In the genomic region with DNA sequence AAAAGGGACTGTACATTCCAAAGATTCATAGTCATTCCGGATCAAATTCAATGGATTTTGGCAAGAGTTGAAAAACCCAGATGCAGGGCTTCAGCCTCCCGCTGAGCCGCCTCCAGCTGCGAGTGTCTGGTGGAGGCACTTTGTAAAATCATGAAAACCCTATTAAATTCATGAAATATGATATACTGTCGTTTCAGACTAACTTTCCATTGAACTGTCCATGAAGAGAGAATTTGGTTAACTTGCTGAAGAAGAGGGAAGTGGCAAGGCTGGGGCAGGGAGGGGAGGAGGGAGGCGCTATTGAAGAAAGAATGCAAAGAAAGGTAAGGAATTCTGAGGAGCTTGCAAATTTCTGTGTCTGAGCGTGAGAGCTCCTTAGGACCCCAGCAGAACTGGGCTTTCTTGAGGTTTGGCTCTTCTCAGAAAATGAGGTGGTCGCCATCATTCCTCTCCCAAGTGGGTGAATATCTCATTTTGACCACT, we compare ENCODE assay signal across 1 cellular context.
TF ChIP-seq lines count a peak whose summit lies in the region.

No MANE protein-coding gene starts in this region.

TF ChIP-seq in HEK293, 187 proteins besides CTCF, POLR2A, EP300 and RAD21 (continued from another document and continues in another):
- TF ChIP-seq, protein P1, sequence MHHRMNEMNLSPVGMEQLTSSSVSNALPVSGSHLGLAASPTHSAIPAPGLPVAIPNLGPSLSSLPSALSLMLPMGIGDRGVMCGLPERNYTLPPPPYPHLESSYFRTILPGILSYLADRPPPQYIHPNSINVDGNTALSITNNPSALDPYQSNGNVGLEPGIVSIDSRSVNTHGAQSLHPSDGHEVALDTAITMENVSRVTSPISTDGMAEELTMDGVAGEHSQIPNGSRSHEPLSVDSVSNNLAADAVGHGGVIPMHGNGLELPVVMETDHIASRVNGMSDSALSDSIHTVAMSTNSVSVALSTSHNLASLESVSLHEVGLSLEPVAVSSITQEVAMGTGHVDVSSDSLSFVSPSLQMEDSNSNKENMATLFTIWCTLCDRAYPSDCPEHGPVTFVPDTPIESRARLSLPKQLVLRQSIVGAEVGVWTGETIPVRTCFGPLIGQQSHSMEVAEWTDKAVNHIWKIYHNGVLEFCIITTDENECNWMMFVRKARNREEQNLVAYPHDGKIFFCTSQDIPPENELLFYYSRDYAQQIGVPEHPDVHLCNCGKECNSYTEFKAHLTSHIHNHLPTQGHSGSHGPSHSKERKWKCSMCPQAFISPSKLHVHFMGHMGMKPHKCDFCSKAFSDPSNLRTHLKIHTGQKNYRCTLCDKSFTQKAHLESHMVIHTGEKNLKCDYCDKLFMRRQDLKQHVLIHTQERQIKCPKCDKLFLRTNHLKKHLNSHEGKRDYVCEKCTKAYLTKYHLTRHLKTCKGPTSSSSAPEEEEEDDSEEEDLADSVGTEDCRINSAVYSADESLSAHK (tag by site-specific recombination; IDR thresholded peaks at IDR 0.05), result peak; percentile 93
- TF ChIP-seq, protein P2, sequence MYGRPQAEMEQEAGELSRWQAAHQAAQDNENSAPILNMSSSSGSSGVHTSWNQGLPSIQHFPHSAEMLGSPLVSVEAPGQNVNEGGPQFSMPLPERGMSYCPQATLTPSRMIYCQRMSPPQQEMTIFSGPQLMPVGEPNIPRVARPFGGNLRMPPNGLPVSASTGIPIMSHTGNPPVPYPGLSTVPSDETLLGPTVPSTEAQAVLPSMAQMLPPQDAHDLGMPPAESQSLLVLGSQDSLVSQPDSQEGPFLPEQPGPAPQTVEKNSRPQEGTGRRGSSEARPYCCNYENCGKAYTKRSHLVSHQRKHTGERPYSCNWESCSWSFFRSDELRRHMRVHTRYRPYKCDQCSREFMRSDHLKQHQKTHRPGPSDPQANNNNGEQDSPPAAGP (tag by site-specific recombination; IDR thresholded peaks at IDR 0.05), result peak; percentile 28; the same call in 1 of the 2 replicates
- TF ChIP-seq IKZF3 (tag by site-specific recombination; IDR thresholded peaks at IDR 0.05), result peak; percentile 63
- TF ChIP-seq ZNF501 (tag by site-specific recombination; IDR thresholded peaks at IDR 0.05), result peak; percentile 54; the same call in 1 of the 2 replicates
- TF ChIP-seq YY2 (tag by site-specific recombination; IDR thresholded peaks at IDR 0.05), result no peak
- no peak for TF ChIP-seq SP3 (tag by site-specific recombination; IDR thresholded peaks at IDR 0.05)
- peak; percentile 72 for TF ChIP-seq BCL11B (tag by site-specific recombination; IDR thresholded peaks at IDR 0.05; ENCODE audit: low read depth)
- TF ChIP-seq ZNF404 (tag by site-specific recombination; IDR thresholded peaks at IDR 0.05), result no peak
- no peak for TF ChIP-seq SETDB1 (IDR thresholded peaks at IDR 0.05; ENCODE audit: insufficient read length, low read length)
- no peak for TF ChIP-seq ZNF560 (tag by site-specific recombination; IDR thresholded peaks at IDR 0.05; ENCODE audit: borderline replicate concordance)
- TF ChIP-seq, protein P3, sequence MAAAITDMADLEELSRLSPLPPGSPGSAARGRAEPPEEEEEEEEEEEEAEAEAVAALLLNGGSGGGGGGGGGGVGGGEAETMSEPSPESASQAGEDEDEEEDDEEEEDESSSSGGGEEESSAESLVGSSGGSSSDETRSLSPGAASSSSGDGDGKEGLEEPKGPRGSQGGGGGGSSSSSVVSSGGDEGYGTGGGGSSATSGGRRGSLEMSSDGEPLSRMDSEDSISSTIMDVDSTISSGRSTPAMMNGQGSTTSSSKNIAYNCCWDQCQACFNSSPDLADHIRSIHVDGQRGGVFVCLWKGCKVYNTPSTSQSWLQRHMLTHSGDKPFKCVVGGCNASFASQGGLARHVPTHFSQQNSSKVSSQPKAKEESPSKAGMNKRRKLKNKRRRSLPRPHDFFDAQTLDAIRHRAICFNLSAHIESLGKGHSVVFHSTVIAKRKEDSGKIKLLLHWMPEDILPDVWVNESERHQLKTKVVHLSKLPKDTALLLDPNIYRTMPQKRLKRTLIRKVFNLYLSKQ (tag by site-specific recombination; IDR thresholded peaks at IDR 0.05; ENCODE audit: borderline replicate concordance), result no peak
- TF ChIP-seq ZNF785 (tag by site-specific recombination; IDR thresholded peaks at IDR 0.05), result no peak
- peak; percentile 79 for TF ChIP-seq ZIC2 (tag by site-specific recombination; IDR thresholded peaks at IDR 0.05)
- TF ChIP-seq KLF9 (tag by site-specific recombination; IDR thresholded peaks at IDR 0.05; ENCODE audit: low read depth), result no peak; the same call in 1 of the 2 replicates
- TF ChIP-seq GLIS2 (tag by site-specific recombination; IDR thresholded peaks at IDR 0.05), result 0 out of 2 replicates have a peak, but pooled peaks have one; percentile 32
- peak; percentile 48 for TF ChIP-seq ZNF335 (tag by site-specific recombination; conservative IDR thresholded peaks at IDR 0.05)
- TF ChIP-seq, protein P4, sequence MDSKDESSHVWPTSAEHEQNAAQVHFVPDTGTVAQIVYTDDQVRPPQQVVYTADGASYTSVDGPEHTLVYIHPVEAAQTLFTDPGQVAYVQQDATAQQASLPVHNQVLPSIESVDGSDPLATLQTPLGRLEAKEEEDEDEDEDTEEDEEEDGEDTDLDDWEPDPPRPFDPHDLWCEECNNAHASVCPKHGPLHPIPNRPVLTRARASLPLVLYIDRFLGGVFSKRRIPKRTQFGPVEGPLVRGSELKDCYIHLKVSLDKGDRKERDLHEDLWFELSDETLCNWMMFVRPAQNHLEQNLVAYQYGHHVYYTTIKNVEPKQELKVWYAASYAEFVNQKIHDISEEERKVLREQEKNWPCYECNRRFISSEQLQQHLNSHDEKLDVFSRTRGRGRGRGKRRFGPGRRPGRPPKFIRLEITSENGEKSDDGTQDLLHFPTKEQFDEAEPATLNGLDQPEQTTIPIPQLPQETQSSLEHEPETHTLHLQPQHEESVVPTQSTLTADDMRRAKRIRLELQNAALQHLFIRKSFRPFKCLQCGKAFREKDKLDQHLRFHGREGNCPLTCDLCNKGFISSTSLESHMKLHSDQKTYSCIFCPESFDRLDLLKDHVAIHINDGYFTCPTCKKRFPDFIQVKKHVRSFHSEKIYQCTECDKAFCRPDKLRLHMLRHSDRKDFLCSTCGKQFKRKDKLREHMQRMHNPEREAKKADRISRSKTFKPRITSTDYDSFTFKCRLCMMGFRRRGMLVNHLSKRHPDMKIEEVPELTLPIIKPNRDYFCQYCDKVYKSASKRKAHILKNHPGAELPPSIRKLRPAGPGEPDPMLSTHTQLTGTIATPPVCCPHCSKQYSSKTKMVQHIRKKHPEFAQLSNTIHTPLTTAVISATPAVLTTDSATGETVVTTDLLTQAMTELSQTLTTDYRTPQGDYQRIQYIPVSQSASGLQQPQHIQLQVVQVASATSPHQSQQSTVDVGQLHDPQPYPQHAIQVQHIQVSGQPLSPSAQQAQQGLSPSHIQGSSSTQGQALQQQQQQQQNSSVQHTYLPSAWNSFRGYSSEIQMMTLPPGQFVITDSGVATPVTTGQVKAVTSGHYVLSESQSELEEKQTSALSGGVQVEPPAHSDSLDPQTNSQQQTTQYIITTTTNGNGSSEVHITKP (tag by site-specific recombination; IDR thresholded peaks at IDR 0.05), result no peak
- TF ChIP-seq ZNF324 (tag by site-specific recombination; IDR thresholded peaks at IDR 0.05), result no peak
- TF ChIP-seq, protein P5, sequence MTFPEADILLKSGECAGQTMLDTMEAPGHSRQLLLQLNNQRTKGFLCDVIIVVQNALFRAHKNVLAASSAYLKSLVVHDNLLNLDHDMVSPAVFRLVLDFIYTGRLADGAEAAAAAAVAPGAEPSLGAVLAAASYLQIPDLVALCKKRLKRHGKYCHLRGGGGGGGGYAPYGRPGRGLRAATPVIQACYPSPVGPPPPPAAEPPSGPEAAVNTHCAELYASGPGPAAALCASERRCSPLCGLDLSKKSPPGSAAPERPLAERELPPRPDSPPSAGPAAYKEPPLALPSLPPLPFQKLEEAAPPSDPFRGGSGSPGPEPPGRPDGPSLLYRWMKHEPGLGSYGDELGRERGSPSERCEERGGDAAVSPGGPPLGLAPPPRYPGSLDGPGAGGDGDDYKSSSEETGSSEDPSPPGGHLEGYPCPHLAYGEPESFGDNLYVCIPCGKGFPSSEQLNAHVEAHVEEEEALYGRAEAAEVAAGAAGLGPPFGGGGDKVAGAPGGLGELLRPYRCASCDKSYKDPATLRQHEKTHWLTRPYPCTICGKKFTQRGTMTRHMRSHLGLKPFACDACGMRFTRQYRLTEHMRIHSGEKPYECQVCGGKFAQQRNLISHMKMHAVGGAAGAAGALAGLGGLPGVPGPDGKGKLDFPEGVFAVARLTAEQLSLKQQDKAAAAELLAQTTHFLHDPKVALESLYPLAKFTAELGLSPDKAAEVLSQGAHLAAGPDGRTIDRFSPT (tag by site-specific recombination; IDR thresholded peaks at IDR 0.05), result peak; percentile 73; the same call in 1 of the 2 replicates
- TF ChIP-seq ZNF701 (tag by site-specific recombination; IDR thresholded peaks at IDR 0.05), result no peak
- TF ChIP-seq, protein P6, sequence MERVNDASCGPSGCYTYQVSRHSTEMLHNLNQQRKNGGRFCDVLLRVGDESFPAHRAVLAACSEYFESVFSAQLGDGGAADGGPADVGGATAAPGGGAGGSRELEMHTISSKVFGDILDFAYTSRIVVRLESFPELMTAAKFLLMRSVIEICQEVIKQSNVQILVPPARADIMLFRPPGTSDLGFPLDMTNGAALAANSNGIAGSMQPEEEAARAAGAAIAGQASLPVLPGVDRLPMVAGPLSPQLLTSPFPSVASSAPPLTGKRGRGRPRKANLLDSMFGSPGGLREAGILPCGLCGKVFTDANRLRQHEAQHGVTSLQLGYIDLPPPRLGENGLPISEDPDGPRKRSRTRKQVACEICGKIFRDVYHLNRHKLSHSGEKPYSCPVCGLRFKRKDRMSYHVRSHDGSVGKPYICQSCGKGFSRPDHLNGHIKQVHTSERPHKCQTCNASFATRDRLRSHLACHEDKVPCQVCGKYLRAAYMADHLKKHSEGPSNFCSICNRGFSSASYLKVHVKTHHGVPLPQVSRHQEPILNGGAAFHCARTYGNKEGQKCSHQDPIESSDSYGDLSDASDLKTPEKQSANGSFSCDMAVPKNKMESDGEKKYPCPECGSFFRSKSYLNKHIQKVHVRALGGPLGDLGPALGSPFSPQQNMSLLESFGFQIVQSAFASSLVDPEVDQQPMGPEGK (tag by site-specific recombination; IDR thresholded peaks at IDR 0.05), result peak; percentile 34; the same call in 1 of the 2 replicates
- peak; percentile 59; the same call in 1 of the 2 replicates for TF ChIP-seq KLF7 (tag by site-specific recombination; IDR thresholded peaks at IDR 0.05; ENCODE audit: borderline replicate concordance)
- TF ChIP-seq, protein P7, sequence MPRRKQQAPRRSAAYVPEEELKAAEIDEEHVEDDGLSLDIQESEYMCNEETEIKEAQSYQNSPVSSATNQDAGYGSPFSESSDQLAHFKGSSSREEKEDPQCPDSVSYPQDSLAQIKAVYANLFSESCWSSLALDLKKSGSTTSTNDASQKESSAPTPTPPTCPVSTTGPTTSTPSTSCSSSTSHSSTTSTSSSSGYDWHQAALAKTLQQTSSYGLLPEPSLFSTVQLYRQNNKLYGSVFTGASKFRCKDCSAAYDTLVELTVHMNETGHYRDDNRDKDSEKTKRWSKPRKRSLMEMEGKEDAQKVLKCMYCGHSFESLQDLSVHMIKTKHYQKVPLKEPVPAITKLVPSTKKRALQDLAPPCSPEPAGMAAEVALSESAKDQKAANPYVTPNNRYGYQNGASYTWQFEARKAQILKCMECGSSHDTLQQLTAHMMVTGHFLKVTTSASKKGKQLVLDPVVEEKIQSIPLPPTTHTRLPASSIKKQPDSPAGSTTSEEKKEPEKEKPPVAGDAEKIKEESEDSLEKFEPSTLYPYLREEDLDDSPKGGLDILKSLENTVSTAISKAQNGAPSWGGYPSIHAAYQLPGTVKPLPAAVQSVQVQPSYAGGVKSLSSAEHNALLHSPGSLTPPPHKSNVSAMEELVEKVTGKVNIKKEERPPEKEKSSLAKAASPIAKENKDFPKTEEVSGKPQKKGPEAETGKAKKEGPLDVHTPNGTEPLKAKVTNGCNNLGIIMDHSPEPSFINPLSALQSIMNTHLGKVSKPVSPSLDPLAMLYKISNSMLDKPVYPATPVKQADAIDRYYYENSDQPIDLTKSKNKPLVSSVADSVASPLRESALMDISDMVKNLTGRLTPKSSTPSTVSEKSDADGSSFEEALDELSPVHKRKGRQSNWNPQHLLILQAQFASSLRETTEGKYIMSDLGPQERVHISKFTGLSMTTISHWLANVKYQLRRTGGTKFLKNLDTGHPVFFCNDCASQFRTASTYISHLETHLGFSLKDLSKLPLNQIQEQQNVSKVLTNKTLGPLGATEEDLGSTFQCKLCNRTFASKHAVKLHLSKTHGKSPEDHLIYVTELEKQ (tag by site-specific recombination; IDR thresholded peaks at IDR 0.05; ENCODE audit: borderline replicate concordance), result no peak; the same call in 1 of the 2 replicates
- TF ChIP-seq, protein P8, sequence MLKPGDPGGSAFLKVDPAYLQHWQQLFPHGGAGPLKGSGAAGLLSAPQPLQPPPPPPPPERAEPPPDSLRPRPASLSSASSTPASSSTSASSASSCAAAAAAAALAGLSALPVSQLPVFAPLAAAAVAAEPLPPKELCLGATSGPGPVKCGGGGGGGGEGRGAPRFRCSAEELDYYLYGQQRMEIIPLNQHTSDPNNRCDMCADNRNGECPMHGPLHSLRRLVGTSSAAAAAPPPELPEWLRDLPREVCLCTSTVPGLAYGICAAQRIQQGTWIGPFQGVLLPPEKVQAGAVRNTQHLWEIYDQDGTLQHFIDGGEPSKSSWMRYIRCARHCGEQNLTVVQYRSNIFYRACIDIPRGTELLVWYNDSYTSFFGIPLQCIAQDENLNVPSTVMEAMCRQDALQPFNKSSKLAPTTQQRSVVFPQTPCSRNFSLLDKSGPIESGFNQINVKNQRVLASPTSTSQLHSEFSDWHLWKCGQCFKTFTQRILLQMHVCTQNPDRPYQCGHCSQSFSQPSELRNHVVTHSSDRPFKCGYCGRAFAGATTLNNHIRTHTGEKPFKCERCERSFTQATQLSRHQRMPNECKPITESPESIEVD (tag by site-specific recombination; IDR thresholded peaks at IDR 0.05), result peak; percentile 95
- TF ChIP-seq, protein P9, sequence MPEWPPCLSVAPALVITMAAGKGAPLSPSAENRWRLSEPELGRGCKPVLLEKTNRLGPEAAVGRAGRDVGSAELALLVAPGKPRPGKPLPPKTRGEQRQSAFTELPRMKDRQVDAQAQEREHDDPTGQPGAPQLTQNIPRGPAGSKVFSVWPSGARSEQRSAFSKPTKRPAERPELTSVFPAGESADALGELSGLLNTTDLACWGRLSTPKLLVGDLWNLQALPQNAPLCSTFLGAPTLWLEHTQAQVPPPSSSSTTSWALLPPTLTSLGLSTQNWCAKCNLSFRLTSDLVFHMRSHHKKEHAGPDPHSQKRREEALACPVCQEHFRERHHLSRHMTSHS (tag by site-specific recombination; IDR thresholded peaks at IDR 0.05), result no peak
- peak; percentile 17; the same call in 1 of the 2 replicates for TF ChIP-seq ZNF626 (tag by site-specific recombination; IDR thresholded peaks at IDR 0.05)
- no peak for TF ChIP-seq ZNF600 (tag by site-specific recombination; IDR thresholded peaks at IDR 0.05)
- peak; percentile 59; the same call in 1 of the 2 replicates for TF ChIP-seq ZBTB20 (tag by site-specific recombination; IDR thresholded peaks at IDR 0.05)
- TF ChIP-seq ZNF843 (tag by site-specific recombination; IDR thresholded peaks at IDR 0.05), result peak; percentile 95
- no peak for TF ChIP-seq ZNF138 (tag by site-specific recombination; IDR thresholded peaks at IDR 0.05; ENCODE audit: borderline replicate concordance)
- TF ChIP-seq, protein P10, sequence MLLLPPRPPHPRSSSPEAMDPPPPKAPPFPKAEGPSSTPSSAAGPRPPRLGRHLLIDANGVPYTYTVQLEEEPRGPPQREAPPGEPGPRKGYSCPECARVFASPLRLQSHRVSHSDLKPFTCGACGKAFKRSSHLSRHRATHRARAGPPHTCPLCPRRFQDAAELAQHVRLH (tag by site-specific recombination; IDR thresholded peaks at IDR 0.05), result peak; percentile 92
- TF ChIP-seq KLF8 (tag by site-specific recombination; IDR thresholded peaks at IDR 0.05), result peak; percentile 55; the same call in 1 of the 2 replicates
- no peak for TF ChIP-seq ZNF433 (tag by site-specific recombination; IDR thresholded peaks at IDR 0.05; ENCODE audit: low read depth)
